34 cellular contexts compared by ENCODE assay signal in genomic region chr18:45864081-45864480, GRCh38. TPM values are rescaled to one million over a fixed set of nuclear protein-coding genes. Genes with fewer than 3 reads are reported as not detected.
"Had no signal": no experiment of that assay in that cellular context is flagged by ENCODE, and none has a peak within 500 bp of the region (broad histone marks: within the 10 kb centered on the region; RNA-seq: fewer than 3 reads in every experiment).

No MANE protein-coding gene starts in this region.

- ATAC-seq: body of pancreas had no signal

- H3K27me3 ChIP-seq: adrenal gland, body of pancreas, brain microvascular endothelial cell, breast epithelium had no signal

- H3K27me3 Mint-ChIP-seq: activated B cell treated with CpG ODN at 0.5 μM for 24 hours; activated CD4-positive, alpha-beta memory T cell treated with anti-CD3 and anti-CD28 coated beads for 36 hours; activated CD4-positive, alpha-beta T cell treated with anti-CD3 and anti-CD28 coated beads, Interleukin-2, amount 10 ng/mL, durations not matched to agents 24 days and 14 days; activated CD8-positive, alpha-beta T cell treated with anti-CD3 and anti-CD28 coated beads for 36 hours; activated naive CD8-positive, alpha-beta T cell treated with anti-CD3 and anti-CD28 coated beads for 36 hours; activated T-cell treated with anti-CD3 and anti-CD28 coated beads, Interleukin-2, amount 50 U/mL, for 24 hours had no signal

- H3K36me3 ChIP-seq: breast epithelium had no signal

- DNase-seq: activated B cell treated with CpG ODN at 0.5 μM for 24 hours; activated CD4-positive, alpha-beta memory T cell treated with anti-CD3 and anti-CD28 coated beads for 36 hours; activated CD4-positive, alpha-beta T cell treated with anti-CD3 and anti-CD28 coated beads for 4 hours; activated CD4-positive, alpha-beta T cell treated with anti-CD3 and anti-CD28 coated beads, Interleukin-2, amount 10 ng/mL, durations not matched to agents 24 days and 14 days; activated CD4-positive, alpha-beta T cell treated with anti-CD3 and anti-CD28 coated beads, Interleukin-2, amount 50 U/mL, for 1 hour; activated CD4-positive, alpha-beta T cell treated with anti-CD3 and anti-CD28 coated beads, Interleukin-2, amount 50 U/mL, for 4 hours; activated CD4-positive, CD25-positive, alpha-beta regulatory T cell treated with anti-CD3 and anti-CD28 coated beads, Interleukin-2, amount 50 U/mL, for 72 hours; activated CD8-positive, alpha-beta memory T cell treated with anti-CD3 and anti-CD28 coated beads, Interleukin-2, amount 50 U/mL, for 4 hours; activated CD8-positive, alpha-beta T cell treated with anti-CD3 and anti-CD28 coated beads for 36 hours; activated effector memory CD4-positive, alpha-beta T cell treated with anti-CD3 and anti-CD28 coated beads, Interleukin-2, amount 50 U/mL, for 16 hours; activated gamma-delta T cell treated with Interleukin-2 at 50 U/mL for 16 hours; activated naive CD4-positive, alpha-beta T cell; activated naive CD4-positive, alpha-beta T cell treated with anti-CD3 and anti-CD28 coated beads for 36 hours; activated naive CD4-positive, alpha-beta T cell treated with anti-CD3 and anti-CD28 coated beads, Interleukin-2, amount 50 U/mL, for 16 hours; activated naive CD8-positive, alpha-beta T cell treated with anti-CD3 and anti-CD28 coated beads for 36 hours; activated T-cell treated with anti-CD3 and anti-CD28 coated beads for 4 hours; activated T-cell treated with anti-CD3 and anti-CD28 coated beads, Interleukin-2, amount 50 U/mL, for 24 hours; activated T-cell treated with anti-CD3 and anti-CD28 coated beads, Interleukin-2, amount 50 U/mL, for 48 hours; adrenal gland; amniotic stem cell; aorta; body of pancreas; brain microvascular endothelial cell; central memory CD4-positive, alpha-beta T cell; cerebellar nuclear complex; T-helper 1 cell; T-helper 9 cell had no signal

- H3K27ac ChIP-seq: adrenal gland, body of pancreas, brain microvascular endothelial cell, breast epithelium, VCaP had no signal

- H3K4me1 ChIP-seq: adrenal gland, body of pancreas, breast epithelium had no signal

- H3K27ac Mint-ChIP-seq: activated B cell treated with CpG ODN at 0.5 μM for 24 hours; activated CD4-positive, alpha-beta memory T cell treated with anti-CD3 and anti-CD28 coated beads for 36 hours; activated CD4-positive, alpha-beta T cell treated with anti-CD3 and anti-CD28 coated beads, Interleukin-2, amount 10 ng/mL, durations not matched to agents 24 days and 14 days; activated naive CD4-positive, alpha-beta T cell treated with anti-CD3 and anti-CD28 coated beads for 36 hours; activated naive CD4-positive, alpha-beta T cell treated with anti-CD3 and anti-CD28 coated beads, Interleukin-2, amount 50 U/mL, for 72 hours; activated naive CD8-positive, alpha-beta T cell treated with anti-CD3 and anti-CD28 coated beads for 36 hours; T-helper 1 cell treated with Interleukin-12 subunit alpha and Interleukin-12 subunit beta and Interleukin-4 antibody, amounts not matched to agents 30 μg/mL and 1 μg/mL, for 36 hours; T-helper 2 cell treated with Interferon-gamma antibody and Interleukin-4, amounts not matched to agents 5 μg/mL and 100 μg/mL, for 36 hours had no signal

- H3K9me3 ChIP-seq: adrenal gland, body of pancreas, breast epithelium had no signal

- H3K4me3 Mint-ChIP-seq: activated B cell treated with CpG ODN at 0.5 μM for 24 hours; activated CD4-positive, alpha-beta memory T cell treated with anti-CD3 and anti-CD28 coated beads for 36 hours; activated CD4-positive, alpha-beta T cell treated with anti-CD3 and anti-CD28 coated beads, Interleukin-2, amount 10 ng/mL, durations not matched to agents 24 days and 14 days; activated CD8-positive, alpha-beta T cell treated with anti-CD3 and anti-CD28 coated beads for 36 hours; activated naive CD4-positive, alpha-beta T cell treated with anti-CD3 and anti-CD28 coated beads for 36 hours; activated naive CD8-positive, alpha-beta T cell treated with anti-CD3 and anti-CD28 coated beads for 36 hours; activated T-cell treated with anti-CD3 and anti-CD28 coated beads, Interleukin-2, amount 50 U/mL, for 24 hours; T-helper 1 cell treated with Interleukin-12 subunit alpha and Interleukin-12 subunit beta and Interleukin-4 antibody, amounts not matched to agents 30 μg/mL and 1 μg/mL, for 36 hours; T-helper 2 cell treated with Interferon-gamma antibody and Interleukin-4, amounts not matched to agents 5 μg/mL and 100 μg/mL, for 36 hours had no signal

- H3K9me3 Mint-ChIP-seq: activated B cell treated with CpG ODN at 0.5 μM for 24 hours; activated CD4-positive, alpha-beta memory T cell treated with anti-CD3 and anti-CD28 coated beads for 36 hours; activated T-cell treated with anti-CD3 and anti-CD28 coated beads, Interleukin-2, amount 50 U/mL, for 24 hours; T-helper 2 cell treated with Interferon-gamma antibody and Interleukin-4, amounts not matched to agents 5 μg/mL and 100 μg/mL, for 36 hours had no signal

- H3K4me3 ChIP-seq: adrenal gland, body of pancreas, breast epithelium had no signal

- H3K4me1 Mint-ChIP-seq: activated B cell treated with CpG ODN at 0.5 μM for 24 hours had no signal

RNA-seq across cellular contexts. Expression of gene SIGLEC15, which starts 38.6 kb away (rescaled TPM):
- total RNA-seq: activated B cell treated with CpG ODN at 0.5 μM for 24 hours; activated CD4-positive, alpha-beta memory T cell treated with anti-CD3 and anti-CD28 coated beads for 36 hours; activated CD4-positive, alpha-beta T cell treated with anti-CD3 and anti-CD28 coated beads, Interleukin-2, amount 10 ng/mL, durations not matched to agents 24 days and 14 days; activated CD8-positive, alpha-beta memory T cell treated with anti-CD3 and anti-CD28 coated beads for 36 hours; activated CD8-positive, alpha-beta T cell treated with anti-CD3 and anti-CD28 coated beads for 36 hours; activated naive CD4-positive, alpha-beta T cell treated with anti-CD3 and anti-CD28 coated beads for 36 hours; activated naive CD4-positive, alpha-beta T cell treated with anti-CD3 and anti-CD28 coated beads, Interleukin-2, amount 50 U/mL, for 72 hours; activated naive CD8-positive, alpha-beta T cell treated with anti-CD3 and anti-CD28 coated beads for 36 hours; cardiac septum had no signal
